In genomic region chr17:7626956-7627249, GRCh38 we compare ENCODE assay signal across 8 cellular contexts. TPM values are rescaled to one million over a fixed set of nuclear protein-coding genes. Genes with fewer than 3 reads are reported as not detected.
DNase-seq lines count a peak whose midpoint lies in the region; FAIRE-seq and TF ChIP-seq lines count a peak whose summit lies in the region.

No MANE protein-coding gene starts in this region.

- no peak for DNase-seq in AG04449 (ENCODE audit: low read depth, low spot score)
- no peak for DNase-seq in LNCaP clone FGC (ENCODE audit: low read depth)
- no peak for DNase-seq in frontal cortex (ENCODE audit: low spot score in 2 of 2)
- no peak for DNase-seq in HCEC 1CT
- no peak for DNase-seq in SW 1271 (lab: John Stamatoyannopoulos, UW)
- no peak for DNase-seq in iPS-NIHi7 (ENCODE audit: extremely low spot score)

- no peaks in the 10 kb centered on the region for H3K27me3 ChIP-seq in muscle layer of duodenum (ENCODE audit: low read depth, low read length)

- H3K4me1 ChIP-seq in muscle layer of duodenum (ENCODE audit: control insufficient read depth in 1 of 2, insufficient read depth in 2 of 2, low read length in 2 of 2): peaks cover 5 to 10% of the 10 kb centered on the region in 2 donors

- CTCF ChIA-PET in AG04449 (lab: Yijun Ruan, JAX): interaction anchor here (0.6 to 11.1 kb wide), 5 partner anchors 11 to 117 kb away, joined by 3 to 201 read pairs (median 4); partner anchors contain the start of genes FXR2, TP53 and WRAP53

- TF ChIP-seq CTCF in AG04449 (IDR thresholded peaks at IDR 0.05; ENCODE audit: insufficient read depth, low read length, missing control alignments): no peak
- no peak for TF ChIP-seq CTCF in LNCaP clone FGC (IDR thresholded peaks at IDR 0.05; ENCODE audit: control insufficient read depth, extremely low read depth, insufficient read depth)

- H3K36me3 ChIP-seq in muscle layer of duodenum (ENCODE audit: control insufficient read depth in 1 of 2, insufficient read depth in 2 of 2, low read length in 2 of 2): no peaks in the 10 kb centered on the region

- H3K9me3 ChIP-seq in muscle layer of duodenum (ENCODE audit: control insufficient read depth in 1 of 2, low read length in 2 of 2): no peaks in the 10 kb centered on the region

- H3K4me3 ChIP-seq in AG04449 (ENCODE audit: low read depth, low read length) (peak overlapping the region; percentile 65), LNCaP clone FGC (ENCODE audit: low read depth, low read length) (peak overlapping the region; percentile 90), muscle layer of duodenum (ENCODE audit: low read depth in 1 of 2, low read length in 2 of 2) (peak overlapping the region; percentile 77 to 89)

- POLR2A ChIA-PET in AG04449 (lab: Yijun Ruan, JAX): interaction anchor here (2.0 to 2.2 kb wide), 2 partner anchors 12 to 60 kb away, joined by 14 to 15 read pairs; partner anchors contain the start of genes FXR2 and TP53

- H3K27ac ChIP-seq in cingulate gyrus (ENCODE audit: low read depth, low read length) (peak overlapping the region; percentile 95), muscle layer of duodenum (ENCODE audit: low read length) (peak overlapping the region; percentile 95)

- no peak for FAIRE-seq in frontal cortex (lab: Jason Lieb, UNC)

RNA-seq across cellular contexts. Expression of gene SAT2, which starts 0.7 kb away (rescaled TPM):
- 31.4 TPM for total RNA-seq in frontal cortex

RNA-seq across cellular contexts. Expression of gene SHBG, which starts 3.0 kb away (rescaled TPM):
- not detected for total RNA-seq in frontal cortex

RNA-seq across cellular contexts. Expression of gene FXR2, which starts 12.2 kb away (rescaled TPM):
- 68.1 TPM for total RNA-seq in frontal cortex

RNA-seq across cellular contexts. Expression of gene ATP1B2, which starts 23.8 kb away (rescaled TPM):
- total RNA-seq in frontal cortex: 8.2 TPM

RNA-seq across cellular contexts. Expression of gene SOX15, which starts 37.0 kb away (rescaled TPM):
- 1.2 TPM for total RNA-seq in frontal cortex
